12 cellular contexts compared by ENCODE assay signal in genomic region chr15:101070024-101070423, GRCh38.
DNase-seq lines count a peak whose midpoint lies in the region; ATAC-seq and TF ChIP-seq lines count a peak whose summit lies in the region.
"Had no signal": no experiment of that assay in that cellular context is flagged by ENCODE, and none has a peak within 500 bp of the region (broad histone marks: within the 10 kb centered on the region; RNA-seq: fewer than 3 reads in every experiment).

No MANE protein-coding gene starts in this region.

- H3K4me3 Mint-ChIP-seq in activated T-cell treated with anti-CD3 and anti-CD28 coated beads, Interleukin-2, amount 50 U/mL, for 24 hours, result no peak overlapping the region
- no peak overlapping the region for H3K4me3 Mint-ChIP-seq in activated T-cell treated with anti-CD3 and anti-CD28 coated beads, Interleukin-2, amount 50 U/mL, for 72 hours
- no peak overlapping the region for H3K4me3 Mint-ChIP-seq in chondrocyte (ENCODE audit: unreplicated experiment)

- DNase-seq in activated T-cell treated with anti-CD3 and anti-CD28 coated beads, Interleukin-2, amount 50 U/mL, for 24 hours, result no peak
- DNase-seq in activated T-cell treated with anti-CD3 and anti-CD28 coated beads, Interleukin-2, amount 50 U/mL, for 72 hours, result no peak
- DNase-seq in chondrocyte (ENCODE audit: low spot score) (no peak), mucosa of descending colon (peak in 2 of 3 donors; percentile 18 to 34)
- no peak for DNase-seq in activated CD4-positive, CD25-positive, alpha-beta regulatory T cell treated with anti-CD3 and anti-CD28 coated beads, Interleukin-2, amount 50 U/mL, for 72 hours
- DNase-seq: activated naive CD4-positive, alpha-beta T cell treated with Interleukin-2 at 50 U/mL for 16 hours; erythroblast; NCI-H524 had no signal

- TF ChIP-seq CTCF in chondrocyte (IDR thresholded peaks at IDR 0.05), result no peak
- no peak for TF ChIP-seq CTCF in mucosa of descending colon (IDR thresholded peaks at IDR 0.05)

- no peaks in the 10 kb centered on the region for H3K27me3 Mint-ChIP-seq in activated T-cell treated with anti-CD3 and anti-CD28 coated beads, Interleukin-2, amount 50 U/mL, for 24 hours
- H3K27me3 Mint-ChIP-seq in activated T-cell treated with anti-CD3 and anti-CD28 coated beads, Interleukin-2, amount 50 U/mL, for 72 hours (ENCODE audit: low read depth), result peaks cover 12% of the 10 kb centered on the region
- no peaks in the 10 kb centered on the region for H3K27me3 Mint-ChIP-seq in chondrocyte (ENCODE audit: low read depth)

- H3K27ac Mint-ChIP-seq in activated T-cell treated with anti-CD3 and anti-CD28 coated beads, Interleukin-2, amount 50 U/mL, for 24 hours, result peak overlapping the region; percentile 80
- H3K27ac Mint-ChIP-seq in activated T-cell treated with anti-CD3 and anti-CD28 coated beads, Interleukin-2, amount 50 U/mL, for 72 hours, result no peak overlapping the region
- peak overlapping the region; percentile 98 for H3K27ac Mint-ChIP-seq in chondrocyte (ENCODE audit: unreplicated experiment)

- H3K4me3 ChIP-seq in mucosa of descending colon, result no peak overlapping the region
- no peak overlapping the region for H3K4me3 ChIP-seq in urinary bladder (ENCODE audit: low read depth, low read length)

- WGBS in urinary bladder, result 62% methylated on average over 6 of the region's 6 CpGs

- H3K27ac ChIP-seq in urinary bladder (ENCODE audit: low read depth), result peak overlapping the region; percentile 78
- H3K27ac ChIP-seq: KMS-11 had no signal

- no peaks in the 10 kb centered on the region for H3K9me3 ChIP-seq in mucosa of descending colon

- H3K36me3 Mint-ChIP-seq in activated T-cell treated with anti-CD3 and anti-CD28 coated beads, Interleukin-2, amount 50 U/mL, for 24 hours (ENCODE audit: low read depth), result no peaks in the 10 kb centered on the region
- H3K36me3 Mint-ChIP-seq in activated T-cell treated with anti-CD3 and anti-CD28 coated beads, Interleukin-2, amount 50 U/mL, for 72 hours (ENCODE audit: insufficient read depth in 2 of 2), result no peaks in the 10 kb centered on the region
- peaks cover 3% of the 10 kb centered on the region for H3K36me3 Mint-ChIP-seq in chondrocyte (ENCODE audit: low read depth)

- no peaks in the 10 kb centered on the region for H3K9me3 Mint-ChIP-seq in activated T-cell treated with anti-CD3 and anti-CD28 coated beads, Interleukin-2, amount 50 U/mL, for 24 hours
- no peaks in the 10 kb centered on the region for H3K9me3 Mint-ChIP-seq in activated T-cell treated with anti-CD3 and anti-CD28 coated beads, Interleukin-2, amount 50 U/mL, for 72 hours
- no peaks in the 10 kb centered on the region for H3K9me3 Mint-ChIP-seq in chondrocyte (ENCODE audit: low read depth)

- H3K4me1 ChIP-seq in mucosa of descending colon (ENCODE audit: low read depth) (no peaks in the 10 kb centered on the region), urinary bladder (ENCODE audit: insufficient read depth) (no peaks in the 10 kb centered on the region)

- no peaks in the 10 kb centered on the region for H3K36me3 ChIP-seq in mucosa of descending colon (ENCODE audit: low read depth)
- H3K36me3 ChIP-seq in urinary bladder (ENCODE audit: insufficient read depth), result no peaks in the 10 kb centered on the region

- peaks cover 10% of the 10 kb centered on the region for H3K4me1 Mint-ChIP-seq in activated T-cell treated with anti-CD3 and anti-CD28 coated beads, Interleukin-2, amount 50 U/mL, for 24 hours (ENCODE audit: low read depth)
- H3K4me1 Mint-ChIP-seq in activated T-cell treated with anti-CD3 and anti-CD28 coated beads, Interleukin-2, amount 50 U/mL, for 72 hours (ENCODE audit: low read depth), result peaks cover 15% of the 10 kb centered on the region
- H3K4me1 Mint-ChIP-seq in chondrocyte (ENCODE audit: low read depth), result peaks cover 28% of the 10 kb centered on the region

- ATAC-seq in activated T-cell treated with anti-CD3 and anti-CD28 coated beads, Interleukin-2, amount 50 U/mL, for 72 hours (replicated peaks in 1 of 2), result no peak
- ATAC-seq in mucosa of descending colon (no peak), GM18868 (IDR thresholded peaks at IDR 0.05; ENCODE audit: unreplicated experiment) (no peak), GM18498 (IDR thresholded peaks at IDR 0.05; ENCODE audit: unreplicated experiment) (no peak)

- intact Hi-C loops in mucosa of descending colon (cut with DNase I, micrococcal nuclease), result no loop called here

Comparison
In these comparisons a context has a peak if more than half of its experiments do, and no peak if none do; other contexts are left out.
1. DNase-seq: peak in mucosa of descending colon (2 of 3); none in activated T-cell treated with anti-CD3 and anti-CD28 coated beads, Interleukin-2, amount 50 U/mL, for 24 hours (single experiment), activated T-cell treated with anti-CD3 and anti-CD28 coated beads, Interleukin-2, amount 50 U/mL, for 72 hours (0 of 2), chondrocyte (single experiment) and activated CD4-positive, CD25-positive, alpha-beta regulatory T cell treated with anti-CD3 and anti-CD28 coated beads, Interleukin-2, amount 50 U/mL, for 72 hours (single experiment).